ENCODE assay signal across 16 cellular contexts in genomic region chr14:98926151-98926550, GRCh38.
DNase-seq lines count a peak whose midpoint lies in the region; ATAC-seq, FAIRE-seq and TF ChIP-seq lines count a peak whose summit lies in the region.
"Had no signal": no experiment of that assay in that cellular context is flagged by ENCODE, and none has a peak within 500 bp of the region (broad histone marks: within the 10 kb centered on the region; RNA-seq: fewer than 3 reads in every experiment).

No MANE protein-coding gene starts in this region.

- peaks cover 4% of the 10 kb centered on the region for H3K4me1 Mint-ChIP-seq in activated CD8-positive, alpha-beta memory T cell treated with anti-CD3 and anti-CD28 coated beads, Interleukin-2, amount 10 ng/mL, durations not matched to agents 7 days and 5 days

- no peaks in the 10 kb centered on the region for H3K9me3 ChIP-seq in keratinocyte (ENCODE audit: control insufficient read depth, low read depth, low read length)

- dilution Hi-C loops in keratinocyte (cut with MboI; ENCODE audit: extremely low pct_ligation_motif_present, low sequenced_read_pairs): no loop called here

- no peak overlapping the region for H3K9ac ChIP-seq in keratinocyte (ENCODE audit: control insufficient read depth, extremely low read depth, insufficient read depth, low read length)

- no peak overlapping the region for H3K27ac ChIP-seq in keratinocyte (ENCODE audit: control insufficient read depth, insufficient read depth, low read length)
- H3K27ac ChIP-seq: stomach had no signal

- peaks cover 8% of the 10 kb centered on the region for H3K4me1 ChIP-seq in keratinocyte (ENCODE audit: control insufficient read depth, extremely low read depth, insufficient read depth, low read length)
- H3K4me1 ChIP-seq: stomach had no signal

- H3K27ac Mint-ChIP-seq in activated CD8-positive, alpha-beta memory T cell treated with anti-CD3 and anti-CD28 coated beads, Interleukin-2, amount 10 ng/mL, durations not matched to agents 7 days and 5 days: no peak overlapping the region
- H3K27ac Mint-ChIP-seq: natural killer cell had no signal

- H3K9me1 ChIP-seq in keratinocyte (ENCODE audit: control insufficient read depth, extremely low read depth, insufficient read depth, low read length): no peaks in the 10 kb centered on the region

- H3K27me3 Mint-ChIP-seq in activated CD8-positive, alpha-beta memory T cell treated with anti-CD3 and anti-CD28 coated beads, Interleukin-2, amount 10 ng/mL, durations not matched to agents 7 days and 5 days: peaks cover 6% of the 10 kb centered on the region

- peaks cover 9% of the 10 kb centered on the region for H3K36me3 Mint-ChIP-seq in activated CD8-positive, alpha-beta memory T cell treated with anti-CD3 and anti-CD28 coated beads, Interleukin-2, amount 10 ng/mL, durations not matched to agents 7 days and 5 days
- H3K36me3 Mint-ChIP-seq: natural killer cell had no signal

- CTCF ChIA-PET in activated CD8-positive, alpha-beta memory T cell treated with anti-CD3 and anti-CD28 coated beads, Interleukin-2, amount 10 ng/mL, durations not matched to agents 7 days and 5 days (lab: Charles Lee): no interaction called here

- ATAC-seq in activated CD8-positive, alpha-beta memory T cell treated with anti-CD3 and anti-CD28 coated beads, Interleukin-2, amount 10 ng/mL, durations not matched to agents 7 days and 5 days: no peak
- peak; percentile 23 for ATAC-seq in stimulated activated naive CD8-positive, alpha-beta T cell treated with anti-CD3 and anti-CD28 coated beads, Interleukin-15, Interleukin-2, amounts not matched to agents 100 U/mL and 50 U/mL, for 24 hours
- ATAC-seq in HG03457 (IDR thresholded peaks at IDR 0.05; ENCODE audit: unreplicated experiment): no peak
- no peak for ATAC-seq in GM18858 (IDR thresholded peaks at IDR 0.05; ENCODE audit: unreplicated experiment)
- ATAC-seq: natural killer cell had no signal

- H4K20me1 ChIP-seq in keratinocyte (ENCODE audit: control insufficient read depth, extremely low read depth, insufficient read depth, low read length): no peaks in the 10 kb centered on the region

- H3K9me3 Mint-ChIP-seq in activated CD8-positive, alpha-beta memory T cell treated with anti-CD3 and anti-CD28 coated beads, Interleukin-2, amount 10 ng/mL, durations not matched to agents 7 days and 5 days (ENCODE audit: low read depth): peaks cover 10% of the 10 kb centered on the region
- H3K9me3 Mint-ChIP-seq: natural killer cell had no signal

- no peaks in the 10 kb centered on the region for H3K27me3 ChIP-seq in keratinocyte (ENCODE audit: control insufficient read depth, extremely low read depth, insufficient read depth, low read length)
- H3K27me3 ChIP-seq: stomach had no signal

- H2AFZ ChIP-seq in keratinocyte (ENCODE audit: control insufficient read depth, low read length): no peak overlapping the region

- no peaks in the 10 kb centered on the region for H3K36me3 ChIP-seq in keratinocyte (ENCODE audit: control insufficient read depth in 2 of 2, extremely low read depth in 1 of 2, insufficient read depth in 2 of 2, low read length in 2 of 2)
- H3K36me3 ChIP-seq: stomach had no signal

- H3K4me3 ChIP-seq in keratinocyte (ENCODE audit: control insufficient read depth in 2 of 3, extremely low read depth in 1 of 3, insufficient read depth in 2 of 3, low read depth in 1 of 3, low read length in 3 of 3): no peak overlapping the region
- H3K4me3 ChIP-seq: stomach had no signal

- no peak for TF ChIP-seq CTCF in keratinocyte (optimal IDR thresholded peaks at IDR 0.05 in 1 of 3, IDR thresholded peaks at IDR 0.05 in 1 of 3, conservative IDR thresholded peaks at IDR 0.05 in 1 of 3; ENCODE audit: extremely low read depth in 1 of 3, insufficient read depth in 2 of 3, low read length in 3 of 3)

- H3K4me2 ChIP-seq in keratinocyte (ENCODE audit: control insufficient read depth, extremely low read depth, insufficient read depth, low read depth, low read length): no peak overlapping the region

- peak; percentile 65 for FAIRE-seq in keratinocyte (lab: Jason Lieb, UNC)
- FAIRE-seq: G401.6, GM19239 had no signal

- no peak overlapping the region for H3K4me3 Mint-ChIP-seq in activated CD8-positive, alpha-beta memory T cell treated with anti-CD3 and anti-CD28 coated beads, Interleukin-2, amount 10 ng/mL, durations not matched to agents 7 days and 5 days
- H3K4me3 Mint-ChIP-seq: natural killer cell had no signal

- peak; percentile 67 for DNase-seq in activated CD8-positive, alpha-beta memory T cell treated with anti-CD3 and anti-CD28 coated beads for 24 hours
- DNase-seq in activated CD8-positive, alpha-beta memory T cell treated with anti-CD3 and anti-CD28 coated beads, Interleukin-2, amount 10 ng/mL, durations not matched to agents 7 days and 5 days: no peak
- DNase-seq in activated T-cell treated with anti-CD3 and anti-CD28 coated beads, Interleukin-2, amount 50 U/mL, for 1 hour: peak; percentile 57
- no peak for DNase-seq in keratinocyte (ENCODE audit: low read depth, low spot score)
- no peak for DNase-seq in stimulated activated naive CD8-positive, alpha-beta T cell treated with anti-CD3 and anti-CD28 coated beads, Interleukin-15, Interleukin-2, amounts not matched to agents 100 U/mL and 50 U/mL, for 24 hours
- no peak for DNase-seq in middle frontal gyrus (ENCODE audit: extremely low spot score, low spot score)
- DNase-seq: 8988T; erythroblast; left cardiac atrium; natural killer cell; NK-92 treated with Interleukin-12 subunit alpha and Interleukin-12 subunit beta, amount 100 ng/mL, for 24 hours; stomach had no signal

- H3K79me2 ChIP-seq in keratinocyte (ENCODE audit: control insufficient read depth, insufficient read depth, low read length): no peaks in the 10 kb centered on the region

Comparison
In these comparisons a context has a peak if more than half of its experiments do, and no peak if none do; other contexts are left out.
1. DNase-seq: peak in activated CD8-positive, alpha-beta memory T cell treated with anti-CD3 and anti-CD28 coated beads for 24 hours (single experiment) and activated T-cell treated with anti-CD3 and anti-CD28 coated beads, Interleukin-2, amount 50 U/mL, for 1 hour (single experiment); none in activated CD8-positive, alpha-beta memory T cell treated with anti-CD3 and anti-CD28 coated beads, Interleukin-2, amount 10 ng/mL, durations not matched to agents 7 days and 5 days (single experiment), keratinocyte (single experiment), stimulated activated naive CD8-positive, alpha-beta T cell treated with anti-CD3 and anti-CD28 coated beads, Interleukin-15, Interleukin-2, amounts not matched to agents 100 U/mL and 50 U/mL, for 24 hours (single experiment) and middle frontal gyrus (single experiment).